In genomic region chr5:1449081-1449630, GRCh38 we compare ENCODE assay signal across 22 cellular contexts. TPM values are rescaled to one million over a fixed set of nuclear protein-coding genes. Genes with fewer than 3 reads are reported as not detected.
DNase-seq lines count a peak whose midpoint lies in the region; ATAC-seq and TF ChIP-seq lines count a peak whose summit lies in the region.
"Had no signal": no experiment of that assay in that cellular context is flagged by ENCODE, and none has a peak within 500 bp of the region (broad histone marks: within the 10 kb centered on the region; RNA-seq: fewer than 3 reads in every experiment).

No MANE protein-coding gene starts in this region.

- DNase-seq in CD8-positive, alpha-beta memory T cell: no peak
- DNase-seq in WERI-Rb-1: peak; percentile 1
- peak; percentile 15 for DNase-seq in left lobe of liver (ENCODE audit: low spot score)
- DNase-seq in sigmoid colon: peak; percentile 30
- DNase-seq in HuH-7 (ENCODE audit: low spot score): no peak
- DNase-seq in T-helper 2 cell treated with Interferon-gamma antibody and Interleukin-4, amounts not matched to agents 5 μg/mL and 100 μg/mL, for 36 hours (ENCODE audit: low spot score): no peak
- DNase-seq in HCEC 1CT: no peak
- DNase-seq: BE2C, Caco-2, GM23248, H9, NCI-H1092 treated with DMSO at 0.1 percent for 48 hours, NCI-H1436 treated with DMSO at 0.1 percent for 48 hours, NCI-H1930, NCI-H510A, SJCRH30 had no signal

- H3K27me3 Mint-ChIP-seq in CD8-positive, alpha-beta memory T cell: peaks cover 16 to 33% of the 10 kb centered on the region in 2 donors
- H3K27me3 Mint-ChIP-seq in T-helper 2 cell treated with Interferon-gamma antibody and Interleukin-4, amounts not matched to agents 5 μg/mL and 100 μg/mL, for 36 hours (ENCODE audit: low read depth): peaks cover 57% of the 10 kb centered on the region

- H3K36me3 Mint-ChIP-seq in CD8-positive, alpha-beta memory T cell: no peaks in the 10 kb centered on the region
- H3K36me3 Mint-ChIP-seq in T-helper 2 cell treated with Interferon-gamma antibody and Interleukin-4, amounts not matched to agents 5 μg/mL and 100 μg/mL, for 36 hours (ENCODE audit: low read depth): no peaks in the 10 kb centered on the region

- POLR2A ChIA-PET in CD8-positive, alpha-beta memory T cell (lab: Charles Lee): interaction anchor here (0.5 kb wide), 1 partner anchor 43 kb away, joined by 3 read pairs; no protein-coding TSS in a partner anchor

- peaks cover 14% of the 10 kb centered on the region for H3K4me1 ChIP-seq in CD8-positive, alpha-beta memory T cell (ENCODE audit: insufficient read depth, low read length)
- peaks cover 0 to 21% (median 19%) of the 10 kb centered on the region in 4 donors for H3K4me1 ChIP-seq in sigmoid colon
- H3K4me1 ChIP-seq: BE2C, Caco-2, SJCRH30 had no signal

- no peak overlapping the region for H3K27ac ChIP-seq in CD8-positive, alpha-beta memory T cell (ENCODE audit: low read depth, low read length)
- no peak overlapping the region for H3K27ac ChIP-seq in WERI-Rb-1
- no peak overlapping the region for H3K27ac ChIP-seq in sigmoid colon
- H3K27ac ChIP-seq: GM23248, KMS-11, SJCRH30 had no signal

- peaks cover 1% of the 10 kb centered on the region for H3K27me3 ChIP-seq in CD8-positive, alpha-beta memory T cell (ENCODE audit: insufficient read depth, low read length, poor library complexity, severe bottlenecking)
- peaks cover 9% of the 10 kb centered on the region for H3K27me3 ChIP-seq in WERI-Rb-1 (ENCODE audit: insufficient read depth, low read depth, severe bottlenecking)
- H3K27me3 ChIP-seq in sigmoid colon: peaks cover 24 to 37% (median 30%) of the 10 kb centered on the region in 3 donors
- H3K27me3 ChIP-seq: SJCRH30 had no signal

- peaks cover 24 to 37% (median 28%) of the 10 kb centered on the region in 3 donors for H3K4me1 Mint-ChIP-seq in CD8-positive, alpha-beta memory T cell
- H3K4me1 Mint-ChIP-seq in T-helper 2 cell treated with Interferon-gamma antibody and Interleukin-4, amounts not matched to agents 5 μg/mL and 100 μg/mL, for 36 hours (ENCODE audit: low read depth): no peaks in the 10 kb centered on the region

- TF ChIP-seq EP300 in sigmoid colon (IDR thresholded peaks at IDR 0.05): no peak

- peaks cover 0 to 13% (median 12%) of the 10 kb centered on the region in 5 donors for H3K9me3 Mint-ChIP-seq in CD8-positive, alpha-beta memory T cell
- H3K9me3 Mint-ChIP-seq in T-helper 2 cell treated with Interferon-gamma antibody and Interleukin-4, amounts not matched to agents 5 μg/mL and 100 μg/mL, for 36 hours: peaks cover 13% of the 10 kb centered on the region

- H3K4me3 Mint-ChIP-seq in CD8-positive, alpha-beta memory T cell: peak overlapping the region in 4 of 7 donors; percentile 1 to 83 (median 59)
- no peak overlapping the region for H3K4me3 Mint-ChIP-seq in T-helper 2 cell treated with Interferon-gamma antibody and Interleukin-4, amounts not matched to agents 5 μg/mL and 100 μg/mL, for 36 hours
- H3K4me3 Mint-ChIP-seq: CD4-positive, alpha-beta T cell; H9 had no signal

- H3K27ac Mint-ChIP-seq in CD8-positive, alpha-beta memory T cell: peak overlapping the region in 4 of 8 donors; percentile 36 to 88 (median 68)
- H3K27ac Mint-ChIP-seq in T-helper 2 cell treated with Interferon-gamma antibody and Interleukin-4, amounts not matched to agents 5 μg/mL and 100 μg/mL, for 36 hours: no peak overlapping the region
- H3K27ac Mint-ChIP-seq: CD4-positive, alpha-beta T cell; H9 had no signal

- no peak overlapping the region for H3K4me3 ChIP-seq in CD8-positive, alpha-beta memory T cell (ENCODE audit: low read length)
- H3K4me3 ChIP-seq in WERI-Rb-1 (ENCODE audit: low read depth, low read length) (no peak overlapping the region), sigmoid colon (no peak overlapping the region)
- H3K4me3 ChIP-seq: GM23248, SJCRH30 had no signal

- no peaks in the 10 kb centered on the region for H3K9me3 ChIP-seq in CD8-positive, alpha-beta memory T cell (ENCODE audit: low read length)
- H3K9me3 ChIP-seq in WERI-Rb-1 (ENCODE audit: severe bottlenecking) (peaks cover 32% of the 10 kb centered on the region), sigmoid colon (peaks cover 3 to 7% (median 5%) of the 10 kb centered on the region in 4 donors)
- H3K9me3 ChIP-seq: Caco-2, SJCRH30 had no signal

- CTCF ChIA-PET in CD8-positive, alpha-beta memory T cell (lab: Charles Lee): no interaction called here

- WGBS in sigmoid colon, 2 donors: 89 to 91% methylated on average over 12 of the region's 12 CpGs

- intact Hi-C loops in sigmoid colon (cut with DNase I): no loop called here

- ATAC-seq in left lobe of liver: no peak
- ATAC-seq: Panc1 had no signal

- no peak for TF ChIP-seq CTCF in WERI-Rb-1 (IDR thresholded peaks at IDR 0.05; ENCODE audit: low read depth, low read length)
- no peak for TF ChIP-seq CTCF in sigmoid colon (IDR thresholded peaks at IDR 0.05)

- no peaks in the 10 kb centered on the region for H3K36me3 ChIP-seq in CD8-positive, alpha-beta memory T cell (ENCODE audit: insufficient read depth, low read length)
- H3K36me3 ChIP-seq in WERI-Rb-1 (no peaks in the 10 kb centered on the region), sigmoid colon (no peaks in the 10 kb centered on the region)
- H3K36me3 ChIP-seq: BE2C, SJCRH30 had no signal

- TF ChIP-seq POLR2A in sigmoid colon (IDR thresholded peaks at IDR 0.05): no peak

RNA-seq across cellular contexts. Expression of gene SLC6A3, which starts 3.9 kb away (rescaled TPM):
- total RNA-seq in CD8-positive, alpha-beta memory T cell: not detected
- polyA plus RNA-seq in CD8-positive, alpha-beta memory T cell: not detected
- total RNA-seq in left lobe of liver (not detected), sigmoid colon (not detected)
- polyA plus RNA-seq in sigmoid colon: under 1 TPM in 1 of 3 donors, not detected in 2; 0.06 TPM
- total RNA-seq: A673, Caco-2, G401, GM23248, HT1080 had no signal
- polyA plus RNA-seq: GM23248 had no signal

Comparison
In these comparisons a context has a peak if more than half of its experiments do, and no peak if none do; other contexts are left out.
1. DNase-seq: peak in WERI-Rb-1 (single experiment), left lobe of liver (single experiment) and sigmoid colon (single experiment); none in CD8-positive, alpha-beta memory T cell (0 of 5), HuH-7 (single experiment), T-helper 2 cell treated with Interferon-gamma antibody and Interleukin-4, amounts not matched to agents 5 μg/mL and 100 μg/mL, for 36 hours (single experiment) and HCEC 1CT (single experiment).